Comparison of ENCODE assay signal across 25 cellular contexts in genomic region chr6:93474733-93475179, GRCh38. TPM values are rescaled to one million over a fixed set of nuclear protein-coding genes. Genes with fewer than 3 reads are reported as not detected.
"Had no signal": no experiment of that assay in that cellular context is flagged by ENCODE, and none has a peak within 500 bp of the region (broad histone marks: within the 10 kb centered on the region; RNA-seq: fewer than 3 reads in every experiment).

No MANE protein-coding gene starts in this region.

- H3K27me3 ChIP-seq: Peyer's patch had no signal

- H3K27ac Mint-ChIP-seq: activated B cell treated with CpG ODN at 0.5 μM for 24 hours; activated CD4-positive, alpha-beta T cell treated with anti-CD3 and anti-CD28 coated beads, Interleukin-2, amount 10 ng/mL, durations not matched to agents 24 days and 14 days; activated CD8-positive, alpha-beta memory T cell treated with anti-CD3 and anti-CD28 coated beads, Interleukin-2, amount 10 ng/mL, durations not matched to agents 7 days and 5 days; activated naive CD4-positive, alpha-beta T cell treated with anti-CD3 and anti-CD28 coated beads, Interleukin-2, amount 50 U/mL, for 24 hours; activated T-cell treated with anti-CD3 and anti-CD28 coated beads, Interleukin-2, amount 50 U/mL, for 24 hours; activated T-helper 1 cell treated with anti-CD3 and anti-CD28 coated beads, Interleukin-12 subunit alpha, Interleukin-12 subunit beta, Interleukin-2, Interleukin-4 antibody, amounts not matched to agents 30 ng/mL and 10 ng/mL and 1 ng/mL, durations not matched to agents 14 hours and 24 hours and 36 hours; T-helper 17 cell had no signal

- H3K27me3 Mint-ChIP-seq: activated B cell treated with CpG ODN at 0.5 μM for 24 hours; activated CD4-positive, alpha-beta T cell treated with anti-CD3 and anti-CD28 coated beads, Interleukin-2, amount 10 ng/mL, durations not matched to agents 24 days and 14 days; activated CD8-positive, alpha-beta memory T cell treated with anti-CD3 and anti-CD28 coated beads, Interleukin-2, amount 10 ng/mL, durations not matched to agents 7 days and 5 days; activated naive CD4-positive, alpha-beta T cell treated with anti-CD3 and anti-CD28 coated beads, Interleukin-2, amount 50 U/mL, for 24 hours; activated T-cell treated with anti-CD3 and anti-CD28 coated beads, Interleukin-2, amount 50 U/mL, for 24 hours; T-helper 17 cell had no signal

- H3K4me1 ChIP-seq: Peyer's patch had no signal

- H3K27ac ChIP-seq: RWPE1 had no signal

- H3K4me1 Mint-ChIP-seq: activated B cell treated with CpG ODN at 0.5 μM for 24 hours; activated CD4-positive, alpha-beta T cell treated with anti-CD3 and anti-CD28 coated beads, Interleukin-2, amount 10 ng/mL, durations not matched to agents 24 days and 14 days; activated CD8-positive, alpha-beta memory T cell treated with anti-CD3 and anti-CD28 coated beads, Interleukin-2, amount 10 ng/mL, durations not matched to agents 7 days and 5 days; activated naive CD4-positive, alpha-beta T cell treated with anti-CD3 and anti-CD28 coated beads, Interleukin-2, amount 50 U/mL, for 24 hours; T-helper 17 cell had no signal

- H3K4me3 ChIP-seq: K562, Peyer's patch had no signal

- H3K9me3 ChIP-seq: Peyer's patch had no signal

- H3K4me3 Mint-ChIP-seq: activated B cell treated with CpG ODN at 0.5 μM for 24 hours; activated CD4-positive, alpha-beta T cell treated with anti-CD3 and anti-CD28 coated beads, Interleukin-2, amount 10 ng/mL, durations not matched to agents 24 days and 14 days; activated CD8-positive, alpha-beta memory T cell treated with anti-CD3 and anti-CD28 coated beads, Interleukin-2, amount 10 ng/mL, durations not matched to agents 7 days and 5 days; activated naive CD4-positive, alpha-beta T cell treated with anti-CD3 and anti-CD28 coated beads, Interleukin-2, amount 50 U/mL, for 24 hours; activated T-cell treated with anti-CD3 and anti-CD28 coated beads, Interleukin-2, amount 50 U/mL, for 24 hours; activated T-helper 1 cell treated with anti-CD3 and anti-CD28 coated beads, Interleukin-12 subunit alpha, Interleukin-12 subunit beta, Interleukin-2, Interleukin-4 antibody, amounts not matched to agents 30 ng/mL and 10 ng/mL and 1 ng/mL, durations not matched to agents 14 hours and 24 hours and 36 hours; T-helper 17 cell had no signal

- H3K36me3 ChIP-seq: Peyer's patch had no signal

- H3K36me3 Mint-ChIP-seq: activated CD8-positive, alpha-beta memory T cell treated with anti-CD3 and anti-CD28 coated beads, Interleukin-2, amount 10 ng/mL, durations not matched to agents 7 days and 5 days; activated naive CD4-positive, alpha-beta T cell treated with anti-CD3 and anti-CD28 coated beads, Interleukin-2, amount 50 U/mL, for 24 hours had no signal

- ATAC-seq: activated CD8-positive, alpha-beta memory T cell treated with anti-CD3 and anti-CD28 coated beads, Interleukin-2, amount 10 ng/mL, durations not matched to agents 7 days and 5 days; K562; T-helper 17 cell had no signal

- H3K9me3 Mint-ChIP-seq: activated CD4-positive, alpha-beta T cell treated with anti-CD3 and anti-CD28 coated beads, Interleukin-2, amount 10 ng/mL, durations not matched to agents 24 days and 14 days; activated naive CD4-positive, alpha-beta T cell treated with anti-CD3 and anti-CD28 coated beads, Interleukin-2, amount 50 U/mL, for 24 hours had no signal

- DNase-seq: activated B cell treated with CpG ODN at 0.5 μM for 24 hours; activated CD4-positive, alpha-beta T cell treated with anti-CD3 and anti-CD28 coated beads for 1 hour; activated CD4-positive, alpha-beta T cell treated with anti-CD3 and anti-CD28 coated beads, Interleukin-2, amount 10 ng/mL, durations not matched to agents 24 days and 14 days; activated CD4-positive, alpha-beta T cell treated with anti-CD3 and anti-CD28 coated beads, Interleukin-2, amount 50 U/mL, for 48 hours; activated CD8-positive, alpha-beta memory T cell treated with anti-CD3 and anti-CD28 coated beads, Interleukin-2, amount 10 ng/mL, durations not matched to agents 7 days and 5 days; activated effector memory CD4-positive, alpha-beta T cell treated with Interleukin-2 at 50 U/mL for 16 hours; activated naive CD4-positive, alpha-beta T cell; activated T-cell treated with anti-CD3 and anti-CD28 coated beads, Interleukin-2, amount 50 U/mL, for 24 hours; aorta; Karpas-422; MM.1S; NCI-H1105; NCI-H1436; NCI-H187; NCI-H2081 treated with DMSO at 0.1 percent for 48 hours; NCI-H446; NCI-H524; SHP77 treated with DMSO at 0.1 percent for 48 hours; T-helper 17 cell; T-helper 9 cell had no signal

- FAIRE-seq: K562 had no signal

RNA-seq across cellular contexts. Expression of gene EPHA7, which starts 55.4 kb away (rescaled TPM):
- total RNA-seq: activated B cell treated with CpG ODN at 0.5 μM for 24 hours; activated CD4-positive, alpha-beta T cell treated with anti-CD3 and anti-CD28 coated beads, Interleukin-2, amount 10 ng/mL, durations not matched to agents 24 days and 14 days; activated CD8-positive, alpha-beta memory T cell treated with anti-CD3 and anti-CD28 coated beads, Interleukin-2, amount 10 ng/mL, durations not matched to agents 7 days and 5 days; activated T-helper 1 cell treated with anti-CD3 and anti-CD28 coated beads, Interleukin-12 subunit alpha, Interleukin-12 subunit beta, Interleukin-2, Interleukin-4 antibody, amounts not matched to agents 30 ng/mL and 10 ng/mL and 1 ng/mL, durations not matched to agents 14 hours and 24 hours and 36 hours; K562; T-helper 17 cell had no signal
- polyA plus RNA-seq: aorta, K562 had no signal
